ENCODE assay signal across 1 cellular context in the genomic region with DNA sequence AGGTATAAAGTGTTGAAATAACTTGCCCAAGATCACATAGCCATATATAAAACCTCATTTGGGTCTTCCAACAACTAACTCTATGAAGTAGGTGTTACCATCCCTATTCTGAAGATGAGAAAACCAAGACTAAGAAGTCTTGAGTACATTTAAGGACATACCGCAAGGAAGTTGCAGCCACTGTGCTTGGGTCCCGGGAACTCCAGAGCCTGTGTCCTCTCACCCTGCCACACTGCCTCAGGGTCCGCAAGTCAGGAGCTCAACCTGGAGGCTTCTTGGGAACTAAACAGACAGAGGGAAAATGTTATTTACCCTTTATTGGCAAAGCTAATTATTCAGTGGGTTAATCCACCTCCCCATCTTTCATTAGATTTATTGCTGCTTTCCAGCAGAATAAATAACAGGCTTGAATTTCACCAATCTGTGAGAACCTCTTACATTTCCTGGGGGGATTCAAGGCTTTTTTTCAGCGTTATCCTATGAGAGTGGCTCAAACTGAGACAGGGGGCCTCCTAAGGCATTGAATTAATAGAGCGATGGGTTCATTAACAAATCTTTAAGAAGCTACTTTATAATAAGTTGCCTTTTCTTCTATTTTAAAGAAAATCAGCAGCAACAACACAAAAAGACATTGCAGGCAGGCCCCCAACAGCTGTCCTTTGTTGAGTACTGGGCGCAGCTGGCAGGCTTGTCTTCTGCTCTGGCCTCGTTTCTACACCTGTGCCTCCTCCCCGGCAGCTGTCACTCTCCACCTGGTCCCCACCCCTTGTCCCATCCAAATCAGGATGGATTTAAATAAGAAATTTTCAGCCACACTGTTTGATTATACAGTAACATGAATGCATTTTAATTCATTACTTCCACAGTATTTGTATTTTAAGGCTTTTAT.
TF ChIP-seq lines count a peak whose summit lies in the region.

No MANE protein-coding gene starts in this region.

TF ChIP-seq in WTC11, 78 proteins besides CTCF, POLR2A, EP300 and RAD21 (continued from another document):
- no peak for TF ChIP-seq ATF1 (CRISPR knock-in tag; IDR thresholded peaks at IDR 0.05)
